In genomic region chr10:110498087-110498981, GRCh38 we compare ENCODE assay signal across 8 cellular contexts. TPM values are rescaled to one million over a fixed set of nuclear protein-coding genes. Genes with fewer than 3 reads are reported as not detected.
DNase-seq lines count a peak whose midpoint lies in the region; ATAC-seq and TF ChIP-seq lines count a peak whose summit lies in the region.

No MANE protein-coding gene starts in this region.

- DNase-seq in NCI-H146 (lab: John Stamatoyannopoulos, UW) (peak; percentile 45), NCI-H146 treated with DMSO at 0.1 percent for 48 hours (lab: John Stamatoyannopoulos, UW; ENCODE audit: unreplicated experiment) (no peak), NOMO-1 treated with DMSO at 0.1 percent for 48 hours (lab: John Stamatoyannopoulos, UW; ENCODE audit: unreplicated experiment) (peak; percentile 40), fibroblast of the aortic adventitia (ENCODE audit: low read depth) (peak; percentile 59), osteoblast (ENCODE audit: insufficient read length, low spot score, missing footprints) (peak; percentile 78), SW 1271 (lab: John Stamatoyannopoulos, UW) (no peak)
- peak; percentile 60 for DNase-seq in activated T-helper 1 cell treated with anti-CD3 and anti-CD28 coated beads, Interleukin-12 subunit alpha, Interleukin-12 subunit beta, Interleukin-2, Interleukin-4 antibody, amounts not matched to agents 30 ng/mL and 10 ng/mL and 1 ng/mL, durations not matched to agents 14 hours and 24 hours and 36 hours (ENCODE audit: low spot score)

- peaks cover 65% of the 10 kb centered on the region for H3K36me3 Mint-ChIP-seq in activated T-helper 1 cell treated with anti-CD3 and anti-CD28 coated beads, Interleukin-12 subunit alpha, Interleukin-12 subunit beta, Interleukin-2, Interleukin-4 antibody, amounts not matched to agents 30 ng/mL and 10 ng/mL and 1 ng/mL, durations not matched to agents 14 hours and 24 hours and 36 hours (ENCODE audit: low read depth)

- H3K27me3 ChIP-seq in osteoblast (ENCODE audit: insufficient read depth, low read length): no peaks in the 10 kb centered on the region

- peaks cover 21% of the 10 kb centered on the region for H4K20me1 ChIP-seq in osteoblast (ENCODE audit: insufficient read depth, low read length)

- H3K4me1 ChIP-seq in osteoblast (ENCODE audit: insufficient read depth, low read length): peaks cover 68% of the 10 kb centered on the region

- peaks cover 88% of the 10 kb centered on the region for H3K79me2 ChIP-seq in osteoblast (ENCODE audit: insufficient read depth, low read length)

- H2AFZ ChIP-seq in osteoblast (ENCODE audit: low read length): no peak overlapping the region

- intact Hi-C loops in activated T-helper 1 cell treated with anti-CD3 and anti-CD28 coated beads, Interleukin-12 subunit alpha, Interleukin-12 subunit beta, Interleukin-2, Interleukin-4 antibody, amounts not matched to agents 30 ng/mL and 10 ng/mL and 1 ng/mL, durations not matched to agents 14 hours and 24 hours and 36 hours (cut with micrococcal nuclease): loop anchor here (2.0 to 5.0 kb wide), 2 partner anchors 374 to 1949 kb away; partner anchors contain the start of genes VTI1A and ZDHHC6

- TF ChIP-seq CTCF in fibroblast of the aortic adventitia (IDR thresholded peaks at IDR 0.05; ENCODE audit: insufficient read depth, low read length) (no peak), osteoblast (IDR thresholded peaks at IDR 0.05; ENCODE audit: extremely low read depth, low read depth, low read length) (no peak)

- H3K36me3 ChIP-seq in osteoblast (ENCODE audit: insufficient read depth, low read length): no peaks in the 10 kb centered on the region

- no peaks in the 10 kb centered on the region for H3K9me3 ChIP-seq in osteoblast (ENCODE audit: low read depth, low read length)

- H3K27me3 Mint-ChIP-seq in activated T-helper 1 cell treated with anti-CD3 and anti-CD28 coated beads, Interleukin-12 subunit alpha, Interleukin-12 subunit beta, Interleukin-2, Interleukin-4 antibody, amounts not matched to agents 30 ng/mL and 10 ng/mL and 1 ng/mL, durations not matched to agents 14 hours and 24 hours and 36 hours (ENCODE audit: insufficient read depth): no peaks in the 10 kb centered on the region

- H3K4me3 ChIP-seq in fibroblast of the aortic adventitia (ENCODE audit: low read depth, low read length): peak overlapping the region; percentile 77
- peak overlapping the region; percentile 86 for H3K4me3 ChIP-seq in osteoblast (ENCODE audit: insufficient read depth, low read length)

- peak overlapping the region; percentile 97 for H3K27ac Mint-ChIP-seq in activated T-helper 1 cell treated with anti-CD3 and anti-CD28 coated beads, Interleukin-12 subunit alpha, Interleukin-12 subunit beta, Interleukin-2, Interleukin-4 antibody, amounts not matched to agents 30 ng/mL and 10 ng/mL and 1 ng/mL, durations not matched to agents 14 hours and 24 hours and 36 hours

- H3K4me2 ChIP-seq in osteoblast (ENCODE audit: insufficient read depth, low read length): peak overlapping the region; percentile 83

- peak overlapping the region; percentile 78 for H3K27ac ChIP-seq in osteoblast (ENCODE audit: low read depth, low read length)

- peak; percentile 15 for ATAC-seq in HG02840 (IDR thresholded peaks at IDR 0.05; ENCODE audit: low FRiP score, unreplicated experiment)

- peaks cover 63% of the 10 kb centered on the region for H3K4me1 Mint-ChIP-seq in activated T-helper 1 cell treated with anti-CD3 and anti-CD28 coated beads, Interleukin-12 subunit alpha, Interleukin-12 subunit beta, Interleukin-2, Interleukin-4 antibody, amounts not matched to agents 30 ng/mL and 10 ng/mL and 1 ng/mL, durations not matched to agents 14 hours and 24 hours and 36 hours (ENCODE audit: low read depth)

- no peaks in the 10 kb centered on the region for H3K9me3 Mint-ChIP-seq in activated T-helper 1 cell treated with anti-CD3 and anti-CD28 coated beads, Interleukin-12 subunit alpha, Interleukin-12 subunit beta, Interleukin-2, Interleukin-4 antibody, amounts not matched to agents 30 ng/mL and 10 ng/mL and 1 ng/mL, durations not matched to agents 14 hours and 24 hours and 36 hours

- H3K4me3 Mint-ChIP-seq in activated T-helper 1 cell treated with anti-CD3 and anti-CD28 coated beads, Interleukin-12 subunit alpha, Interleukin-12 subunit beta, Interleukin-2, Interleukin-4 antibody, amounts not matched to agents 30 ng/mL and 10 ng/mL and 1 ng/mL, durations not matched to agents 14 hours and 24 hours and 36 hours: peak overlapping the region; percentile 100

RNA-seq across cellular contexts. Expression of gene DUSP5, which starts 0.6 kb away (rescaled TPM):
- total RNA-seq in activated T-helper 1 cell treated with anti-CD3 and anti-CD28 coated beads, Interleukin-12 subunit alpha, Interleukin-12 subunit beta, Interleukin-2, Interleukin-4 antibody, amounts not matched to agents 30 ng/mL and 10 ng/mL and 1 ng/mL, durations not matched to agents 14 hours and 24 hours and 36 hours: 140 and 141 TPM in 2 replicates
- total RNA-seq in fibroblast of the aortic adventitia (ENCODE audit: low replicate concordance) (4.1 and 21.6 TPM in 2 replicates), osteoblast (8.5 and 10.1 TPM in 2 replicates)

Comparison
In these comparisons a context has a peak if more than half of its experiments do, and no peak if none do; other contexts are left out.
1. DNase-seq: peak in NCI-H146 (single experiment), NOMO-1 treated with DMSO at 0.1 percent for 48 hours (single experiment), activated T-helper 1 cell treated with anti-CD3 and anti-CD28 coated beads, Interleukin-12 subunit alpha, Interleukin-12 subunit beta, Interleukin-2, Interleukin-4 antibody, amounts not matched to agents 30 ng/mL and 10 ng/mL and 1 ng/mL, durations not matched to agents 14 hours and 24 hours and 36 hours (single experiment), fibroblast of the aortic adventitia (single experiment) and osteoblast (single experiment); none in NCI-H146 treated with DMSO at 0.1 percent for 48 hours (single experiment) and SW 1271 (0 of 2).